ENCODE assay signal across 31 cellular contexts in genomic region chr2:228118940-228119339, GRCh38.
"Had no signal": no experiment of that assay in that cellular context is flagged by ENCODE, and none has a peak within 500 bp of the region (broad histone marks: within the 10 kb centered on the region; RNA-seq: fewer than 3 reads in every experiment).

No MANE protein-coding gene starts in this region.

- H3K36me3 Mint-ChIP-seq: activated naive CD4-positive, alpha-beta T cell treated with anti-CD3 and anti-CD28 coated beads, Interleukin-2, amount 50 U/mL, for 24 hours; activated naive CD8-positive, alpha-beta T cell treated with anti-CD3 and anti-CD28 coated beads for 36 hours had no signal

- H3K4me1 Mint-ChIP-seq: activated B cell treated with CpG ODN at 0.5 μM for 24 hours; activated naive CD4-positive, alpha-beta T cell treated with anti-CD3 and anti-CD28 coated beads, Interleukin-2, amount 50 U/mL, for 24 hours; activated naive CD8-positive, alpha-beta T cell treated with anti-CD3 and anti-CD28 coated beads for 36 hours; activated naive CD8-positive, alpha-beta T cell treated with anti-CD3 and anti-CD28 coated beads, Interleukin-2, amount 50 U/mL, for 24 hours; activated T-helper 17 cell treated with anti-CD3 and anti-CD28 coated beads, Interleukin-2, amount 50 U/mL, for 72 hours; T-helper 17 cell had no signal

- H3K27me3 Mint-ChIP-seq: activated B cell treated with CpG ODN at 0.5 μM for 24 hours; activated CD8-positive, alpha-beta T cell treated with anti-CD3 and anti-CD28 coated beads for 36 hours; activated naive CD4-positive, alpha-beta T cell treated with anti-CD3 and anti-CD28 coated beads, Interleukin-2, amount 50 U/mL, for 24 hours; activated naive CD8-positive, alpha-beta T cell treated with anti-CD3 and anti-CD28 coated beads for 36 hours; activated naive CD8-positive, alpha-beta T cell treated with anti-CD3 and anti-CD28 coated beads, Interleukin-2, amount 50 U/mL, for 24 hours had no signal

- H3K27ac ChIP-seq: adrenal gland, body of pancreas, colonic mucosa, epithelial cell of prostate, esophagus squamous epithelium, gastroesophageal sphincter, WERI-Rb-1 had no signal

- H3K36me3 ChIP-seq: adrenal gland, colonic mucosa, esophagus squamous epithelium, gastroesophageal sphincter, WERI-Rb-1 had no signal

- H3K27me3 ChIP-seq: adrenal gland, body of pancreas, colonic mucosa, esophagus squamous epithelium, gastroesophageal sphincter had no signal

- H3K4me3 Mint-ChIP-seq: activated B cell treated with CpG ODN at 0.5 μM for 24 hours; activated CD8-positive, alpha-beta T cell treated with anti-CD3 and anti-CD28 coated beads for 36 hours; activated naive CD4-positive, alpha-beta T cell treated with anti-CD3 and anti-CD28 coated beads, Interleukin-2, amount 50 U/mL, for 24 hours; activated naive CD8-positive, alpha-beta T cell treated with anti-CD3 and anti-CD28 coated beads for 36 hours; activated naive CD8-positive, alpha-beta T cell treated with anti-CD3 and anti-CD28 coated beads, Interleukin-2, amount 50 U/mL, for 24 hours; activated T-cell treated with anti-CD3 and anti-CD28 coated beads, Interleukin-2, amount 50 U/mL, for 4 hours; activated T-helper 17 cell treated with anti-CD3 and anti-CD28 coated beads, Interleukin-2, amount 50 U/mL, for 72 hours; T-helper 17 cell; T-helper 2 cell treated with Interferon-gamma antibody and Interleukin-4, amounts not matched to agents 5 μg/mL and 100 μg/mL, for 36 hours had no signal

- H3K27ac Mint-ChIP-seq: activated B cell treated with CpG ODN at 0.5 μM for 24 hours; activated CD8-positive, alpha-beta T cell treated with anti-CD3 and anti-CD28 coated beads for 36 hours; activated naive CD4-positive, alpha-beta T cell treated with anti-CD3 and anti-CD28 coated beads, Interleukin-2, amount 50 U/mL, for 24 hours; activated naive CD8-positive, alpha-beta T cell treated with anti-CD3 and anti-CD28 coated beads for 36 hours; activated naive CD8-positive, alpha-beta T cell treated with anti-CD3 and anti-CD28 coated beads, Interleukin-2, amount 50 U/mL, for 24 hours; activated T-helper 17 cell treated with anti-CD3 and anti-CD28 coated beads, Interleukin-2, amount 50 U/mL, for 72 hours; T-helper 17 cell; T-helper 2 cell treated with Interferon-gamma antibody and Interleukin-4, amounts not matched to agents 5 μg/mL and 100 μg/mL, for 36 hours had no signal

- H3K9me3 ChIP-seq: adrenal gland, body of pancreas, colonic mucosa, esophagus squamous epithelium, gastroesophageal sphincter had no signal

- H3K9me3 Mint-ChIP-seq: activated B cell treated with CpG ODN at 0.5 μM for 24 hours; activated CD8-positive, alpha-beta T cell treated with anti-CD3 and anti-CD28 coated beads for 36 hours; activated naive CD4-positive, alpha-beta T cell treated with anti-CD3 and anti-CD28 coated beads, Interleukin-2, amount 50 U/mL, for 24 hours; activated naive CD8-positive, alpha-beta T cell treated with anti-CD3 and anti-CD28 coated beads for 36 hours; activated naive CD8-positive, alpha-beta T cell treated with anti-CD3 and anti-CD28 coated beads, Interleukin-2, amount 50 U/mL, for 24 hours; activated T-cell treated with anti-CD3 and anti-CD28 coated beads, Interleukin-2, amount 50 U/mL, for 4 hours; activated T-helper 17 cell treated with anti-CD3 and anti-CD28 coated beads, Interleukin-2, amount 50 U/mL, for 72 hours; T-helper 2 cell treated with Interferon-gamma antibody and Interleukin-4, amounts not matched to agents 5 μg/mL and 100 μg/mL, for 36 hours had no signal

- ATAC-seq: activated CD4-positive, CD25-positive, alpha-beta regulatory T cell treated with anti-CD3 and anti-CD28 coated beads, Interleukin-2, amount 50 U/mL, for 24 hours; activated CD8-positive, alpha-beta T cell treated with anti-CD3 and anti-CD28 coated beads for 36 hours; activated naive CD8-positive, alpha-beta T cell treated with anti-CD3 and anti-CD28 coated beads, Interleukin-2, amount 50 U/mL, for 24 hours; activated T-cell treated with anti-CD3 and anti-CD28 coated beads, Interleukin-2, amount 50 U/mL, for 4 hours; activated T-helper 17 cell treated with anti-CD3 and anti-CD28 coated beads, Interleukin-2, amount 50 U/mL, for 72 hours; body of pancreas; gastroesophageal sphincter; T-helper 17 cell had no signal

- H3K4me1 ChIP-seq: adrenal gland, body of pancreas, colonic mucosa, esophagus squamous epithelium, gastroesophageal sphincter had no signal

- H3K4me3 ChIP-seq: adrenal gland, body of pancreas, colonic mucosa, esophagus squamous epithelium, gastroesophageal sphincter had no signal

- DNase-seq: activated B cell treated with CpG ODN at 0.5 μM for 24 hours; activated CD4-positive, alpha-beta T cell treated with anti-CD3 and anti-CD28 coated beads for 48 hours; activated CD4-positive, alpha-beta T cell treated with anti-CD3 and anti-CD28 coated beads, Interleukin-2, amount 50 U/mL, for 1 hour; activated CD4-positive, alpha-beta T cell treated with anti-CD3 and anti-CD28 coated beads, Interleukin-2, amount 50 U/mL, for 48 hours; activated CD8-positive, alpha-beta memory T cell treated with anti-CD3 and anti-CD28 coated beads for 24 hours; activated CD8-positive, alpha-beta T cell treated with anti-CD3 and anti-CD28 coated beads for 36 hours; activated effector memory CD4-positive, alpha-beta T cell treated with Interleukin-2 at 50 U/mL for 16 hours; activated gamma-delta T cell treated with Interleukin-2 at 50 U/mL for 16 hours; activated naive CD4-positive, alpha-beta T cell treated with Interleukin-2 at 50 U/mL for 16 hours; activated naive CD8-positive, alpha-beta T cell treated with anti-CD3 and anti-CD28 coated beads for 36 hours; activated naive CD8-positive, alpha-beta T cell treated with anti-CD3 and anti-CD28 coated beads, Interleukin-2, amount 50 U/mL, for 24 hours; activated T-cell treated with anti-CD3 and anti-CD28 coated beads, Interleukin-2, amount 50 U/mL, for 4 hours; adrenal gland; amygdala; aorta; body of pancreas; central memory CD4-positive, alpha-beta T cell; cerebellar nuclear complex; colonic mucosa; effector CD8-positive, alpha-beta T cell; esophagus squamous epithelium; T-helper 1 cell; T-helper 17 cell; T1000; WERI-Rb-1 had no signal
